29 cellular contexts compared by ENCODE assay signal in genomic region chr17:48247603-48248002, GRCh38.
"Had no signal": no experiment of that assay in that cellular context is flagged by ENCODE, and none has a peak within 500 bp of the region (broad histone marks: within the 10 kb centered on the region; RNA-seq: fewer than 3 reads in every experiment).

No MANE protein-coding gene starts in this region.

- H3K27ac Mint-ChIP-seq: mesothelial cell of epicardium; neural progenitor cell; progenitor cell of endocrine pancreas; stimulated activated naive B cell treated with anti-CD40 and anti-IgM and Interleukin-4, amounts not matched to agents 10 μg/mL and 1 μg/mL and 100 μg/mL, for 72 hours; stimulated activated naive CD8-positive, alpha-beta T cell treated with anti-CD3 and anti-CD28 coated beads, Interleukin-15, Interleukin-2, amounts not matched to agents 100 ng/mL and 50 ng/mL, for 24 hours had no signal

- H3K4me3 Mint-ChIP-seq: effector memory CD8-positive, alpha-beta T cell; mesothelial cell of epicardium; naive B cell; natural killer cell treated with Interleukin-12 subunit alpha and Interleukin-12 subunit beta and Interleukin-15 and Interleukin-18, amount 100 ng/mL, for 72 hours; neural progenitor cell; stimulated activated naive B cell treated with anti-CD40 and anti-IgM and Interleukin-4, amounts not matched to agents 10 μg/mL and 1 μg/mL and 100 μg/mL, for 72 hours; stimulated activated naive CD8-positive, alpha-beta T cell treated with anti-CD3 and anti-CD28 coated beads, Interleukin-15, Interleukin-2, amounts not matched to agents 100 ng/mL and 50 ng/mL, for 24 hours had no signal

- H3K36me3 Mint-ChIP-seq: mesothelial cell of epicardium; naive B cell; natural killer cell treated with Interleukin-12 subunit alpha and Interleukin-12 subunit beta and Interleukin-15 and Interleukin-18, amount 100 ng/mL, for 72 hours; neural progenitor cell; stimulated activated naive B cell treated with anti-CD40 and anti-IgM and Interleukin-4, amounts not matched to agents 10 μg/mL and 1 μg/mL and 100 μg/mL, for 72 hours had no signal

- DNase-seq: effector memory CD8-positive, alpha-beta T cell; erythroblast; esophagus squamous epithelium; foreskin melanocyte; glutamatergic neuron; heart right ventricle; hippocampal formation; left cardiac atrium; left lung; mesenchymal stem cell; mucosa of descending colon; naive B cell; right lobe of liver; small intestine; stimulated activated CD4-positive, alpha-beta T cell treated with anti-CD3 and anti-CD28 coated beads, Interleukin-15, amount 100 ng/mL, for 24 hours; stimulated activated CD4-positive, alpha-beta T cell treated with anti-CD3 and anti-CD28 coated beads, Interleukin-2, amount 100 ng/mL, for 48 hours; stimulated activated naive B cell treated with anti-CD40 and anti-IgM and Interleukin-4, amounts not matched to agents 10 μg/mL and 1 μg/mL and 100 μg/mL, for 72 hours had no signal

- FAIRE-seq: endometrium, islet of Langerhans, small intestine, urothelium cell line had no signal

- ATAC-seq: effector memory CD8-positive, alpha-beta T cell; heart right ventricle; left cardiac atrium; left lung; mucosa of descending colon; natural killer cell treated with Interleukin-12 subunit alpha and Interleukin-12 subunit beta and Interleukin-15 and Interleukin-18, amount 100 ng/mL, for 72 hours; right lobe of liver; stimulated activated naive B cell treated with anti-CD40 and anti-IgM and Interleukin-4, amounts not matched to agents 10 μg/mL and 1 μg/mL and 100 μg/mL, for 72 hours had no signal

- H3K9ac ChIP-seq: neural progenitor cell, parathyroid adenoma had no signal

- H3K27me3 ChIP-seq: right lobe of liver, upper lobe of left lung had no signal

- H3K4me1 ChIP-seq: esophagus squamous epithelium, neural progenitor cell, parathyroid adenoma, right lobe of liver, tibial nerve had no signal

- H3K27me3 Mint-ChIP-seq: effector memory CD8-positive, alpha-beta T cell; naive B cell; natural killer cell treated with Interleukin-12 subunit alpha and Interleukin-12 subunit beta and Interleukin-15 and Interleukin-18, amount 100 ng/mL, for 72 hours; stimulated activated naive B cell treated with anti-CD40 and anti-IgM and Interleukin-4, amounts not matched to agents 10 μg/mL and 1 μg/mL and 100 μg/mL, for 72 hours; stimulated activated naive CD8-positive, alpha-beta T cell treated with anti-CD3 and anti-CD28 coated beads, Interleukin-15, Interleukin-2, amounts not matched to agents 100 ng/mL and 50 ng/mL, for 24 hours had no signal

- H2AFZ ChIP-seq: neural progenitor cell, parathyroid adenoma had no signal

- H3K27ac ChIP-seq: esophagus squamous epithelium, heart right ventricle, left lung, neural progenitor cell, parathyroid adenoma, right lobe of liver, thoracic aorta, tibial nerve, upper lobe of left lung had no signal

- H3K4me3 ChIP-seq: esophagus squamous epithelium, heart right ventricle, left lung, mucosa of descending colon, neural progenitor cell, right lobe of liver, thoracic aorta, tibial nerve, upper lobe of left lung had no signal

- H3K36me3 ChIP-seq: esophagus squamous epithelium, heart right ventricle, left lung, neural progenitor cell, right lobe of liver, thoracic aorta, tibial nerve, upper lobe of left lung had no signal

- H3K9me3 ChIP-seq: esophagus squamous epithelium, heart right ventricle, left lung, mucosa of descending colon, right lobe of liver, thoracic aorta, tibial nerve, upper lobe of left lung had no signal

- H3K4me2 ChIP-seq: neural progenitor cell had no signal

- H3K4me1 Mint-ChIP-seq: neural progenitor cell had no signal

- H3K9me3 Mint-ChIP-seq: effector memory CD8-positive, alpha-beta T cell; mesothelial cell of epicardium; naive B cell; natural killer cell treated with Interleukin-12 subunit alpha and Interleukin-12 subunit beta and Interleukin-15 and Interleukin-18, amount 100 ng/mL, for 72 hours; neural progenitor cell; stimulated activated naive B cell treated with anti-CD40 and anti-IgM and Interleukin-4, amounts not matched to agents 10 μg/mL and 1 μg/mL and 100 μg/mL, for 72 hours; stimulated activated naive CD8-positive, alpha-beta T cell treated with anti-CD3 and anti-CD28 coated beads, Interleukin-15, Interleukin-2, amounts not matched to agents 100 ng/mL and 50 ng/mL, for 24 hours had no signal

- H3K79me2 ChIP-seq: parathyroid adenoma had no signal
